In genomic region chr3:134879991-134880390, GRCh38 we compare ENCODE assay signal across 24 cellular contexts.
A peak's percentile ranks its signal among the peaks of the same experiment; 100 is the strongest.
DNase-seq lines count a peak whose midpoint lies in the region; ATAC-seq lines count a peak whose summit lies in the region.
"Had no signal": no experiment of that assay in that cellular context is flagged by ENCODE, and none has a peak within 500 bp of the region (broad histone marks: within the 10 kb centered on the region; RNA-seq: fewer than 3 reads in every experiment).

No MANE protein-coding gene starts in this region.

- intact Hi-C loops in activated CD4-positive, alpha-beta T cell treated with anti-CD3 and anti-CD28 coated beads, Interleukin-2, amount 10 ng/mL, durations not matched to agents 24 days and 14 days (cut with micrococcal nuclease), result no loop called here

- H3K4me1 Mint-ChIP-seq in activated CD4-positive, alpha-beta T cell treated with anti-CD3 and anti-CD28 coated beads, Interleukin-2, amount 10 ng/mL, durations not matched to agents 24 days and 14 days, result no peaks in the 10 kb centered on the region
- H3K4me1 Mint-ChIP-seq in activated CD8-positive, alpha-beta T cell treated with anti-CD3 and anti-CD28 coated beads, Interleukin-2, amount 10 ng/mL, durations not matched to agents 7 days and 5 days (ENCODE audit: low read depth), result no peaks in the 10 kb centered on the region
- H3K4me1 Mint-ChIP-seq: naive thymus-derived CD4-positive, alpha-beta T cell had no signal

- DNase-seq in Ammon's horn (ENCODE audit: low spot score) (peak; percentile 51), NCI-H1092 (lab: John Stamatoyannopoulos, UW) (peak; percentile 32), NCI-H774 (lab: John Stamatoyannopoulos, UW) (peak; percentile 79), left kidney (ENCODE audit: low read depth, low spot score) (peak; percentile 23)
- no peak for DNase-seq in stimulated activated CD4-positive, alpha-beta T cell treated with anti-CD3 and anti-CD28 coated beads, Interleukin-4, amount 100 ng/mL, for 1 hour
- DNase-seq in activated CD4-positive, alpha-beta T cell treated with anti-CD3 and anti-CD28 coated beads, Interleukin-2, amount 10 ng/mL, durations not matched to agents 24 days and 14 days, result no peak
- no peak for DNase-seq in activated CD8-positive, alpha-beta T cell treated with anti-CD3 and anti-CD28 coated beads, Interleukin-2, amount 10 ng/mL, durations not matched to agents 7 days and 5 days
- DNase-seq: ACHN; activated CD4-positive, CD25-positive, alpha-beta regulatory T cell treated with anti-CD3 and anti-CD28 coated beads, Interleukin-2, amount 50 U/mL, for 72 hours; activated T-cell treated with anti-CD3 and anti-CD28 coated beads, Interleukin-2, amount 50 U/mL, for 72 hours; DMS79; gastrocnemius medialis; H7; Karpas-422; mesenchymal stem cell; naive thymus-derived CD4-positive, alpha-beta T cell; NCI-H1105 treated with DMSO at 0.1 percent for 48 hours; NCI-H226; sigmoid colon; SW 1271 had no signal

- H3K9me3 Mint-ChIP-seq in activated CD4-positive, alpha-beta T cell treated with anti-CD3 and anti-CD28 coated beads, Interleukin-2, amount 10 ng/mL, durations not matched to agents 24 days and 14 days, result no peaks in the 10 kb centered on the region
- H3K9me3 Mint-ChIP-seq in activated CD8-positive, alpha-beta T cell treated with anti-CD3 and anti-CD28 coated beads, Interleukin-2, amount 10 ng/mL, durations not matched to agents 7 days and 5 days (ENCODE audit: insufficient read depth), result no peaks in the 10 kb centered on the region
- H3K9me3 Mint-ChIP-seq: activated T-cell treated with anti-CD3 and anti-CD28 coated beads, Interleukin-2, amount 50 U/mL, for 72 hours; stimulated activated memory B cell treated with anti-CD40 and anti-IgM and Interleukin-4, amounts not matched to agents 10 μg/mL and 1 μg/mL and 100 μg/mL, for 72 hours had no signal

- no peak overlapping the region for H3K27ac Mint-ChIP-seq in activated CD4-positive, alpha-beta T cell treated with anti-CD3 and anti-CD28 coated beads, Interleukin-2, amount 10 ng/mL, durations not matched to agents 24 days and 14 days
- H3K27ac Mint-ChIP-seq in activated CD8-positive, alpha-beta T cell treated with anti-CD3 and anti-CD28 coated beads, Interleukin-2, amount 10 ng/mL, durations not matched to agents 7 days and 5 days, result no peak overlapping the region
- H3K27ac Mint-ChIP-seq: activated naive CD4-positive, alpha-beta T cell treated with anti-CD3 and anti-CD28 coated beads, Interleukin-2, amount 50 U/mL, for 72 hours; activated T-cell treated with anti-CD3 and anti-CD28 coated beads, Interleukin-2, amount 50 U/mL, for 72 hours; naive thymus-derived CD4-positive, alpha-beta T cell; stimulated activated memory B cell treated with anti-CD40 and anti-IgM and Interleukin-4, amounts not matched to agents 10 μg/mL and 1 μg/mL and 100 μg/mL, for 72 hours had no signal

- no peaks in the 10 kb centered on the region for H3K27me3 Mint-ChIP-seq in activated CD4-positive, alpha-beta T cell treated with anti-CD3 and anti-CD28 coated beads, Interleukin-2, amount 10 ng/mL, durations not matched to agents 24 days and 14 days
- peaks cover 6% of the 10 kb centered on the region for H3K27me3 Mint-ChIP-seq in activated CD8-positive, alpha-beta T cell treated with anti-CD3 and anti-CD28 coated beads, Interleukin-2, amount 10 ng/mL, durations not matched to agents 7 days and 5 days (ENCODE audit: low read depth)

- POLR2A ChIA-PET in activated CD8-positive, alpha-beta T cell treated with anti-CD3 and anti-CD28 coated beads, Interleukin-2, amount 10 ng/mL, durations not matched to agents 7 days and 5 days (lab: Charles Lee), result no interaction called here

- CTCF ChIA-PET in activated CD8-positive, alpha-beta T cell treated with anti-CD3 and anti-CD28 coated beads, Interleukin-2, amount 10 ng/mL, durations not matched to agents 7 days and 5 days (lab: Charles Lee), result no interaction called here

- ATAC-seq in GM18502 (IDR thresholded peaks at IDR 0.05; ENCODE audit: poor library complexity, unreplicated experiment), result no peak
- no peak for ATAC-seq in activated CD8-positive, alpha-beta T cell treated with anti-CD3 and anti-CD28 coated beads, Interleukin-2, amount 10 ng/mL, durations not matched to agents 7 days and 5 days
- ATAC-seq: activated naive CD4-positive, alpha-beta T cell treated with anti-CD3 and anti-CD28 coated beads, Interleukin-2, amount 50 U/mL, for 72 hours; activated T-cell treated with anti-CD3 and anti-CD28 coated beads, Interleukin-2, amount 50 U/mL, for 72 hours; gastrocnemius medialis; GM12878; naive thymus-derived CD4-positive, alpha-beta T cell; stimulated activated memory B cell treated with anti-CD40 and anti-IgM and Interleukin-4, amounts not matched to agents 10 μg/mL and 1 μg/mL and 100 μg/mL, for 72 hours had no signal

- no peak overlapping the region for H3K4me3 Mint-ChIP-seq in activated CD4-positive, alpha-beta T cell treated with anti-CD3 and anti-CD28 coated beads, Interleukin-2, amount 10 ng/mL, durations not matched to agents 24 days and 14 days
- no peak overlapping the region for H3K4me3 Mint-ChIP-seq in activated CD8-positive, alpha-beta T cell treated with anti-CD3 and anti-CD28 coated beads, Interleukin-2, amount 10 ng/mL, durations not matched to agents 7 days and 5 days
- H3K4me3 Mint-ChIP-seq: activated T-cell treated with anti-CD3 and anti-CD28 coated beads, Interleukin-2, amount 50 U/mL, for 72 hours; naive thymus-derived CD4-positive, alpha-beta T cell; stimulated activated memory B cell treated with anti-CD40 and anti-IgM and Interleukin-4, amounts not matched to agents 10 μg/mL and 1 μg/mL and 100 μg/mL, for 72 hours had no signal

- no peaks in the 10 kb centered on the region for H3K36me3 Mint-ChIP-seq in activated CD4-positive, alpha-beta T cell treated with anti-CD3 and anti-CD28 coated beads, Interleukin-2, amount 10 ng/mL, durations not matched to agents 24 days and 14 days (ENCODE audit: low read depth)
- no peaks in the 10 kb centered on the region for H3K36me3 Mint-ChIP-seq in activated CD8-positive, alpha-beta T cell treated with anti-CD3 and anti-CD28 coated beads, Interleukin-2, amount 10 ng/mL, durations not matched to agents 7 days and 5 days (ENCODE audit: low read depth)
- H3K36me3 Mint-ChIP-seq: activated naive CD4-positive, alpha-beta T cell treated with anti-CD3 and anti-CD28 coated beads, Interleukin-2, amount 50 U/mL, for 72 hours; naive thymus-derived CD4-positive, alpha-beta T cell; stimulated activated memory B cell treated with anti-CD40 and anti-IgM and Interleukin-4, amounts not matched to agents 10 μg/mL and 1 μg/mL and 100 μg/mL, for 72 hours had no signal

Comparison
In these comparisons a context has a peak if more than half of its experiments do, and no peak if none do; other contexts are left out.
1. DNase-seq: peak in Ammon's horn (single experiment), NCI-H1092 (single experiment), NCI-H774 (single experiment) and left kidney (single experiment); none in stimulated activated CD4-positive, alpha-beta T cell treated with anti-CD3 and anti-CD28 coated beads, Interleukin-4, amount 100 ng/mL, for 1 hour (single experiment), activated CD4-positive, alpha-beta T cell treated with anti-CD3 and anti-CD28 coated beads, Interleukin-2, amount 10 ng/mL, durations not matched to agents 24 days and 14 days (single experiment) and activated CD8-positive, alpha-beta T cell treated with anti-CD3 and anti-CD28 coated beads, Interleukin-2, amount 10 ng/mL, durations not matched to agents 7 days and 5 days (single experiment).